In the genomic region with DNA sequence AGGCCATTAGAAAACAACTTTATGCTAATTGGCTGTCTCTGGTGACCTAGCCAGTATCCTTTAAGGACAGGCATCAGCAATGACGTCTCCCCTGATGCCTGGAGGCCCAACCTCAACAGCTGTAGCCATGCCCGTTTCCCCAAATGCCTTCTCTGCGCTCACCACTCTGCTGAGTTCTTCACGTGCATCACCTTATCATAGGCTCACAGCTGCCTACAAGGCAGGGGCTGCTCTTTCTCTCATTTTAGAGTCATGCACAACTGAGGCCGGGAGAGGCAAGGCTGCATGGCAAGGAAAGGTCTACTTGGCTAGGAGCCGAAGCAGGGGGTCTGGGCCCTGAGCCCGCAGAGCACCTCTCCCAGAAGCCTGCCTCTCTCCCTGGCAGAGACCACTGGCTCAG, we compare ENCODE assay signal across 17 cellular contexts.
"Had no signal": no experiment of that assay in that cellular context is flagged by ENCODE, and none has a peak within 500 bp of the region (broad histone marks: within the 10 kb centered on the region; RNA-seq: fewer than 3 reads in every experiment).

No MANE protein-coding gene starts in this region.

- H3K27ac ChIP-seq: SK-N-MC had no signal

- DNase-seq: activated CD4-positive, alpha-beta T cell treated with anti-CD3 and anti-CD28 coated beads for 4 hours; activated CD8-positive, alpha-beta memory T cell treated with anti-CD3 and anti-CD28 coated beads, Interleukin-2, amount 50 U/mL, for 4 hours; activated CD8-positive, alpha-beta T cell treated with anti-CD3 and anti-CD28 coated beads for 36 hours; activated effector memory CD4-positive, alpha-beta T cell treated with Interleukin-2 at 50 U/mL for 16 hours; activated naive CD4-positive, alpha-beta T cell; amygdala; Karpas-422; NCI-H1105 treated with DMSO at 0.1 percent for 48 hours; NCI-H146; NCI-H187 treated with DMSO at 0.1 percent for 48 hours; NCI-H2081 treated with DMSO at 0.1 percent for 48 hours; NCI-H524; PC-3; T-cell; T-helper 2 cell; T1000 had no signal

- H3K4me3 ChIP-seq: SK-N-MC had no signal

- ATAC-seq: PC-3, T-cell had no signal
